Comparison of ENCODE assay signal across 15 cellular contexts in the genomic region with DNA sequence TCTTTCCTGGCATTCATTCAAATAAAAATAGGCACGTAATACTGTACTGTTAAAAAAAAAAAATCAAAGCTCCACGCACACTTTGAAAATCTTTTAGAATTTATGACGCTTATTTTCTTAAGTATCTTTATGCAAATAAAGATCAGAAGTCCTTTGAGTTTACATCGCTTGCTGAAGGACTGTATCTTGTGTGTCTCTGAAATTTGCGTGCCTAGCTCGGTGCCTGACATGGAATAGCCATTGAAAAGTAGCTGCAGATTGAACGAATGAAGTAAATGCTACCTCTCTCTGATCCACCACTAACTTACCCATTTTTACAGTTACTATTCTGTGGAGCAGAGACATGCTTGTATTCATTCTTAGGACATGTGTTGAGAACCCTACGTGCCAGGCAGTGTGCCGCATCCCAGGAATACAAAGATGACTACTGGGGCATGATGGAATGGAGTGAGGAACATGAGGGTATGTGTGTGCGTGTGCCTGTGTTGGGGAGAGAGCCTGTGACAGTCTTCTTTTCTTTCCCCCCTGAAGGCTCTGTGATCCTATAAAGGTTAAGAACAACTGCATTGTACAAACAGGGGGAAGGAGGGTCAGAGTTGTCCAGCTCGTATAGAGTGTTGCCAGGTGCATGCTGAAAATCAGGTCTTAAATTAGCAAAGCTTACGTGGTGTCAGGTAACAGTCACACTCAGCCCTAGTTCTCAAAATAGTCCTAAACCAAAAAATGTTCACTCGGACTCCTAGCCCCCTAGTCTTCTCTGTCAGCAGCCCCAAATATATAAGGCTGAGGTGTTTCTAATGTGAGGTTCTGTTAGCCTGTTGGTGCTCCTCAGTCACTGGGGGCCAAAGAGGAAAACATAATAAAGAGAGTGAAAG.
DNase-seq lines count a peak whose midpoint lies in the region; ATAC-seq, FAIRE-seq and TF ChIP-seq lines count a peak whose summit lies in the region.
"Had no signal": no experiment of that assay in that cellular context is flagged by ENCODE, and none has a peak within 500 bp of the region (broad histone marks: within the 10 kb centered on the region; RNA-seq: fewer than 3 reads in every experiment).

No MANE protein-coding gene starts in this region.

- no peaks in the 10 kb centered on the region for H3K9me3 Mint-ChIP-seq in T-helper 2 cell treated with Interferon-gamma antibody and Interleukin-4, amounts not matched to agents 5 μg/mL and 100 μg/mL, for 36 hours
- H3K9me3 Mint-ChIP-seq: GM23338, type B pancreatic cell had no signal

- in situ Hi-C loops in K562 (cut with MboI), result no loop called here

- no peak for TF ChIP-seq EP300 in K562 (IDR thresholded peaks at IDR 0.05; ENCODE audit: low read length)

- intact Hi-C loops in K562 (cut with micrococcal nuclease), result loop anchor here (5.0 kb wide), 1 partner anchor 72 kb away; no protein-coding TSS in a partner anchor

- H3K36me3 Mint-ChIP-seq in T-helper 2 cell treated with Interferon-gamma antibody and Interleukin-4, amounts not matched to agents 5 μg/mL and 100 μg/mL, for 36 hours (ENCODE audit: low read depth), result peaks cover 88% of the 10 kb centered on the region

- H3K27me3 ChIP-seq in K562 (ENCODE audit: control insufficient read depth in 2 of 2, insufficient read depth in 2 of 2, low read length in 2 of 2) (no peaks in the 10 kb centered on the region), neutrophil (no peaks in the 10 kb centered on the region)

- peaks cover 90% of the 10 kb centered on the region for H3K4me1 Mint-ChIP-seq in T-helper 2 cell treated with Interferon-gamma antibody and Interleukin-4, amounts not matched to agents 5 μg/mL and 100 μg/mL, for 36 hours (ENCODE audit: low read depth)

- peak overlapping the region; percentile 92 for H3K27ac Mint-ChIP-seq in T-helper 2 cell treated with Interferon-gamma antibody and Interleukin-4, amounts not matched to agents 5 μg/mL and 100 μg/mL, for 36 hours
- H3K27ac Mint-ChIP-seq: type B pancreatic cell had no signal

- H4K20me1 ChIP-seq in K562 (replicated peaks; ENCODE audit: control insufficient read depth, insufficient read depth, low read length), result no peaks in the 10 kb centered on the region; the same call in 1 of the 2 replicates

- H3K4me3 ChIP-seq in K562 (no peak overlapping the region), neutrophil (ENCODE audit: low read depth in 1 of 2, low read length in 1 of 2) (peak overlapping the region; percentile 56 to 93)
- H3K4me3 ChIP-seq: GM23338, skin epidermis had no signal

- H3K9me3 ChIP-seq in K562 (replicated peaks; ENCODE audit: control insufficient read depth, insufficient read depth, low read depth, low read length) (peaks cover 3% of the 10 kb centered on the region; the same call in 1 of the 2 replicates), neutrophil (no peaks in the 10 kb centered on the region)

- no peak for DNase-seq in T-helper 2 cell treated with Interferon-gamma antibody and Interleukin-4, amounts not matched to agents 5 μg/mL and 100 μg/mL, for 36 hours (ENCODE audit: low spot score)
- DNase-seq in T-helper 2 cell (no peak), K562 (ENCODE audit: extremely low read depth in 1 of 4, low spot score in 3 of 4) (no peak), UCSD-AML1 (lab: John Stamatoyannopoulos, UW; ENCODE audit: unreplicated experiment) (no peak)
- no peak for DNase-seq in central memory CD4-positive, alpha-beta T cell
- DNase-seq: kidney glomerular epithelial cell, NCI-H345, T1000 had no signal

- no peak for TF ChIP-seq POLR2A in K562 (conservative IDR thresholded peaks at IDR 0.05)

- TF ChIP-seq CTCF in K562 (IDR thresholded peaks at IDR 0.05 in 2 of 3, conservative IDR thresholded peaks at IDR 0.05 in 1 of 3; ENCODE audit: insufficient read depth in 2 of 3, low read depth in 1 of 3, low read length in 3 of 3) (no peak), neutrophil (IDR thresholded peaks at IDR 0.05) (no peak)

- H3K4me1 ChIP-seq in K562 (replicated peaks in 1 of 2; ENCODE audit: control insufficient read depth in 2 of 2, insufficient read depth in 2 of 2, low read length in 2 of 2) (peaks cover 7 to 37% of the 10 kb centered on the region in 2 experiments), neutrophil (ENCODE audit: control insufficient read depth in 1 of 2, insufficient read depth in 1 of 2, low read depth in 1 of 2, low read length in 1 of 2) (peaks cover 99 to 100% of the 10 kb centered on the region in 2 experiments)

- 51% methylated on average over 12 of the region's 13 CpGs for WGBS in K562 (ENCODE audit: insufficient coverage, low coverage, missing lambda C conversion rate)

- no peaks in the 10 kb centered on the region for H3K9me1 ChIP-seq in K562 (ENCODE audit: control insufficient read depth, insufficient read depth, low read length)

- no peak for TF ChIP-seq RAD21 in K562 (CRISPR knock-in tag; conservative IDR thresholded peaks at IDR 0.05 in 1 of 2, IDR thresholded peaks at IDR 0.05 in 1 of 2)

- no peak overlapping the region for H3K4me3 Mint-ChIP-seq in T-helper 2 cell treated with Interferon-gamma antibody and Interleukin-4, amounts not matched to agents 5 μg/mL and 100 μg/mL, for 36 hours
- H3K4me3 Mint-ChIP-seq: GM23338, type B pancreatic cell had no signal

- no peak overlapping the region; the same call in 1 of the 2 replicates for H3K4me2 ChIP-seq in K562 (ENCODE audit: insufficient read depth, low read length)
- H3K4me2 ChIP-seq: GM23338 had no signal

- H3K79me2 ChIP-seq in K562 (ENCODE audit: control insufficient read depth, insufficient read depth, low read length), result peaks cover 12% of the 10 kb centered on the region; the same call in 1 of the 3 replicates

- POLR2A ChIA-PET in K562 (lab: Yijun Ruan, JAX), result interaction anchor here (1.0 to 1.2 kb wide), 2 partner anchors 29 to 72 kb away, joined by 3 read pairs; no protein-coding TSS in a partner anchor

- peak overlapping the region in 1 of 2 experiments; percentile 16; a peak in 1 of 4 replicates for H3K9ac ChIP-seq in K562 (ENCODE audit: insufficient read depth in 1 of 2, low read depth in 2 of 2, low read length in 2 of 2)

- peaks cover 3% of the 10 kb centered on the region; the same call in 2 of the 3 replicates for H3K36me3 ChIP-seq in K562 (ENCODE audit: control insufficient read depth, insufficient read depth, low read length)
- peaks cover 70% of the 10 kb centered on the region for H3K36me3 ChIP-seq in neutrophil

- no peak for FAIRE-seq in K562 (lab: Jason Lieb, UNC)
- FAIRE-seq: RCC 7860 had no signal

- peak; percentile 0 for ATAC-seq in GM19395 (IDR thresholded peaks at IDR 0.05; ENCODE audit: unreplicated experiment)
- no peak for ATAC-seq in K562
- no peak for ATAC-seq in GM21390 (IDR thresholded peaks at IDR 0.05; ENCODE audit: unreplicated experiment)
- ATAC-seq: GM23338 had no signal

- no peaks in the 10 kb centered on the region for H3K27me3 Mint-ChIP-seq in T-helper 2 cell treated with Interferon-gamma antibody and Interleukin-4, amounts not matched to agents 5 μg/mL and 100 μg/mL, for 36 hours (ENCODE audit: low read depth)

- CTCF ChIA-PET in K562 (lab: Yijun Ruan, JAX; ENCODE audit: low intra/inter-chr PET ratio), result no interaction called here

- H3K27ac ChIP-seq in K562 (ENCODE audit: extremely low read depth, low read depth, low read length), result peak overlapping the region; percentile 19
- peak overlapping the region; percentile 96 for H3K27ac ChIP-seq in neutrophil

- BruUV-seq in K562 (replicated peaks; lab: Mats Ljungman, UMichigan), result TSS peak; percentile 48

- H2AFZ ChIP-seq in K562 (ENCODE audit: low read depth, low read length), result peak overlapping the region; percentile 54; the same call in 1 of the 2 replicates
- H2AFZ ChIP-seq: GM23338 had no signal

TF ChIP-seq in K562, 482 proteins besides CTCF, POLR2A, EP300 and RAD21:
- 0 out of 2 replicates have a peak, but pooled peaks have one; percentile 3 for TF ChIP-seq SMARCA5 (IDR thresholded peaks at IDR 0.05)
- TF ChIP-seq, protein P1, sequence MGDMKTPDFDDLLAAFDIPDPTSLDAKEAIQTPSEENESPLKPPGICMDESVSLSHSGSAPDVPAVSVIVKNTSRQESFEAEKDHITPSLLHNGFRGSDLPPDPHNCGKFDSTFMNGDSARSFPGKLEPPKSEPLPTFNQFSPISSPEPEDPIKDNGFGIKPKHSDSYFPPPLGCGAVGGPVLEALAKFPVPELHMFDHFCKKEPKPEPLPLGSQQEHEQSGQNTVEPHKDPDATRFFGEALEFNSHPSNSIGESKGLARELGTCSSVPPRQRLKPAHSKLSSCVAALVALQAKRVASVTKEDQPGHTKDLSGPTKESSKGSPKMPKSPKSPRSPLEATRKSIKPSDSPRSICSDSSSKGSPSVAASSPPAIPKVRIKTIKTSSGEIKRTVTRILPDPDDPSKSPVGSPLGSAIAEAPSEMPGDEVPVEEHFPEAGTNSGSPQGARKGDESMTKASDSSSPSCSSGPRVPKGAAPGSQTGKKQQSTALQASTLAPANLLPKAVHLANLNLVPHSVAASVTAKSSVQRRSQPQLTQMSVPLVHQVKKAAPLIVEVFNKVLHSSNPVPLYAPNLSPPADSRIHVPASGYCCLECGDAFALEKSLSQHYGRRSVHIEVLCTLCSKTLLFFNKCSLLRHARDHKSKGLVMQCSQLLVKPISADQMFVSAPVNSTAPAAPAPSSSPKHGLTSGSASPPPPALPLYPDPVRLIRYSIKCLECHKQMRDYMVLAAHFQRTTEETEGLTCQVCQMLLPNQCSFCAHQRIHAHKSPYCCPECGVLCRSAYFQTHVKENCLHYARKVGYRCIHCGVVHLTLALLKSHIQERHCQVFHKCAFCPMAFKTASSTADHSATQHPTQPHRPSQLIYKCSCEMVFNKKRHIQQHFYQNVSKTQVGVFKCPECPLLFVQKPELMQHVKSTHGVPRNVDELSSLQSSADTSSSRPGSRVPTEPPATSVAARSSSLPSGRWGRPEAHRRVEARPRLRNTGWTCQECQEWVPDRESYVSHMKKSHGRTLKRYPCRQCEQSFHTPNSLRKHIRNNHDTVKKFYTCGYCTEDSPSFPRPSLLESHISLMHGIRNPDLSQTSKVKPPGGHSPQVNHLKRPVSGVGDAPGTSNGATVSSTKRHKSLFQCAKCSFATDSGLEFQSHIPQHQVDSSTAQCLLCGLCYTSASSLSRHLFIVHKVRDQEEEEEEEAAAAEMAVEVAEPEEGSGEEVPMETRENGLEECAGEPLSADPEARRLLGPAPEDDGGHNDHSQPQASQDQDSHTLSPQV (IDR thresholded peaks at IDR 0.05), result 0 out of 2 replicates have a peak, but pooled peaks have one; percentile 7
- no peak for TF ChIP-seq KLF13 (tag; IDR thresholded peaks at IDR 0.05; ENCODE audit: borderline replicate concordance, low read depth)
- no peak for TF ChIP-seq EZH2 (IDR thresholded peaks at IDR 0.05; ENCODE audit: borderline replicate concordance, low read depth, low read length)
- no peak for TF ChIP-seq FOXM1 (IDR thresholded peaks at IDR 0.05; ENCODE audit: low read depth)
- 0 out of 2 replicates have a peak, but pooled peaks have one; percentile 15 for TF ChIP-seq FOXM1 (CRISPR knock-in tag; IDR thresholded peaks at IDR 0.05; ENCODE audit: low read depth)
